ENCODE assay signal across 9 cellular contexts in the genomic region with DNA sequence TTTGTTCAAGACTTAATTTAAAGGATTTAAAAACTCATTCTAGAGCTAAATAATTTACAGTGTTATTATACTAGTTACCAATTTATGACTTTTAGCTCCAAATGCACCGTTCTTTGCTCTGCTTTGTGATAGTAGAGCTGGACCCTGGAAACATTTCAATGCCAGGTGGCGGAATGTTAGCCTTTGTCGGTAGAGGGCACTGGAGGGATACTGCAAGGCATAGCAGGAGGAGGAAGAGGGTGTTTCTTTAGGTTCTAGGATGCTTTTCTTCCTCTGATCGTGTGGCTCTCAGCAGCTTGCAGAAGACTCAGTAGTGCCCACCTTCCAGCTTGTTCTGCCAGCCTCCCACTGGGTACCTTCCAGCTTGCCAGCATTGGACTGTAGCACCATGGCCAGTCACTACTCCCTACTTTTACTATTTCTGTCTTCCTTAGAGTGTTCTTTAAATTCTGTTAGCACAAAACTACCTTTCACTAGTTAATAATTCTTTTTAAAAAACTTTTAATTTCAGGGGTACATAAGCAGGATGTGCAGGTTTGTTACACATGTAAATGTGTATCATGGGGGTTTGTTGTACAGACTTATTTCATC.
DNase-seq lines count a peak whose midpoint lies in the region; TF ChIP-seq lines count a peak whose summit lies in the region.
"Had no signal": no experiment of that assay in that cellular context is flagged by ENCODE, and none has a peak within 500 bp of the region (broad histone marks: within the 10 kb centered on the region; RNA-seq: fewer than 3 reads in every experiment).

No MANE protein-coding gene starts in this region.

- no peak for TF ChIP-seq POLR2A in suprapubic skin (IDR thresholded peaks at IDR 0.05)

- peaks cover 1% of the 10 kb centered on the region for H3K27me3 Mint-ChIP-seq in activated CD4-positive, alpha-beta memory T cell treated with anti-CD3 and anti-CD28 coated beads for 36 hours
- H3K27me3 Mint-ChIP-seq in activated CD4-positive, alpha-beta memory T cell treated with anti-CD3 and anti-CD28 coated beads, Interleukin-2, amount 10 ng/mL, durations not matched to agents 7 days and 5 days: peaks cover 2% of the 10 kb centered on the region
- H3K27me3 Mint-ChIP-seq in endothelial cell (ENCODE audit: unreplicated experiment): no peaks in the 10 kb centered on the region
- H3K27me3 Mint-ChIP-seq: IgD-negative memory B cell had no signal

- H3K27ac Mint-ChIP-seq in activated CD4-positive, alpha-beta memory T cell treated with anti-CD3 and anti-CD28 coated beads for 36 hours: no peak overlapping the region
- no peak overlapping the region for H3K27ac Mint-ChIP-seq in activated CD4-positive, alpha-beta memory T cell treated with anti-CD3 and anti-CD28 coated beads, Interleukin-2, amount 10 ng/mL, durations not matched to agents 7 days and 5 days
- H3K27ac Mint-ChIP-seq in endothelial cell (ENCODE audit: unreplicated experiment): no peak overlapping the region
- H3K27ac Mint-ChIP-seq: IgD-negative memory B cell had no signal

- TF ChIP-seq EP300 in suprapubic skin (IDR thresholded peaks at IDR 0.05): no peak

- H3K4me3 Mint-ChIP-seq in activated CD4-positive, alpha-beta memory T cell treated with anti-CD3 and anti-CD28 coated beads for 36 hours: no peak overlapping the region
- H3K4me3 Mint-ChIP-seq in activated CD4-positive, alpha-beta memory T cell treated with anti-CD3 and anti-CD28 coated beads, Interleukin-2, amount 10 ng/mL, durations not matched to agents 7 days and 5 days: no peak overlapping the region
- H3K4me3 Mint-ChIP-seq in endothelial cell (ENCODE audit: unreplicated experiment): no peak overlapping the region
- H3K4me3 Mint-ChIP-seq: IgD-negative memory B cell had no signal

- H3K4me3 ChIP-seq in suprapubic skin: no peak overlapping the region

- POLR2A ChIA-PET in activated CD4-positive, alpha-beta memory T cell treated with anti-CD3 and anti-CD28 coated beads for 36 hours (lab: Charles Lee): no interaction called here
- POLR2A ChIA-PET in activated CD4-positive, alpha-beta memory T cell treated with anti-CD3 and anti-CD28 coated beads, Interleukin-2, amount 10 ng/mL, durations not matched to agents 7 days and 5 days (lab: Charles Lee): no interaction called here

- no peaks in the 10 kb centered on the region for H3K27me3 ChIP-seq in suprapubic skin

- 24% methylated on average over 4 of the region's 4 CpGs for WGBS in suprapubic skin

- H3K27ac ChIP-seq in suprapubic skin: no peak overlapping the region

- H3K4me1 Mint-ChIP-seq in activated CD4-positive, alpha-beta memory T cell treated with anti-CD3 and anti-CD28 coated beads for 36 hours (ENCODE audit: low read depth): no peaks in the 10 kb centered on the region
- H3K4me1 Mint-ChIP-seq in activated CD4-positive, alpha-beta memory T cell treated with anti-CD3 and anti-CD28 coated beads, Interleukin-2, amount 10 ng/mL, durations not matched to agents 7 days and 5 days: no peaks in the 10 kb centered on the region
- H3K4me1 Mint-ChIP-seq in endothelial cell (ENCODE audit: unreplicated experiment): peaks cover 4% of the 10 kb centered on the region

- H3K36me3 Mint-ChIP-seq in activated CD4-positive, alpha-beta memory T cell treated with anti-CD3 and anti-CD28 coated beads for 36 hours: no peaks in the 10 kb centered on the region
- no peaks in the 10 kb centered on the region for H3K36me3 Mint-ChIP-seq in activated CD4-positive, alpha-beta memory T cell treated with anti-CD3 and anti-CD28 coated beads, Interleukin-2, amount 10 ng/mL, durations not matched to agents 7 days and 5 days (ENCODE audit: low read depth)
- H3K36me3 Mint-ChIP-seq in endothelial cell (ENCODE audit: low read depth, unreplicated experiment): no peaks in the 10 kb centered on the region
- H3K36me3 Mint-ChIP-seq: IgD-negative memory B cell had no signal

- peak; percentile 12 for DNase-seq in activated CD4-positive, alpha-beta memory T cell treated with anti-CD3 and anti-CD28 coated beads for 36 hours
- no peak for DNase-seq in activated CD4-positive, alpha-beta memory T cell treated with anti-CD3 and anti-CD28 coated beads, Interleukin-2, amount 10 ng/mL, durations not matched to agents 7 days and 5 days
- DNase-seq in NCI-H748 treated with DMSO at 0.1 percent for 48 hours (lab: John Stamatoyannopoulos, UW) (peak; percentile 7), endothelial cell (ENCODE audit: low spot score) (peak; percentile 42), superior temporal gyrus (ENCODE audit: extremely low spot score) (peak; percentile 19), suprapubic skin (ENCODE audit: low spot score in 2 of 2) (no peak), NCI-H1105 treated with DMSO at 0.1 percent for 48 hours (lab: John Stamatoyannopoulos, UW) (no peak)
- DNase-seq in effector CD8-positive, alpha-beta T cell (lab: John Stamatoyannopoulos, UW): no peak

- CTCF ChIA-PET in activated CD4-positive, alpha-beta memory T cell treated with anti-CD3 and anti-CD28 coated beads for 36 hours (lab: Charles Lee): interaction anchor here (1.2 kb wide), 1 partner anchor 214 kb away, joined by 3 read pairs; no protein-coding TSS in a partner anchor
- CTCF ChIA-PET in activated CD4-positive, alpha-beta memory T cell treated with anti-CD3 and anti-CD28 coated beads, Interleukin-2, amount 10 ng/mL, durations not matched to agents 7 days and 5 days (lab: Charles Lee): no interaction called here

- H3K4me1 ChIP-seq in suprapubic skin: no peaks in the 10 kb centered on the region

- no peaks in the 10 kb centered on the region for H3K36me3 ChIP-seq in suprapubic skin

- intact Hi-C loops in activated CD4-positive, alpha-beta memory T cell treated with anti-CD3 and anti-CD28 coated beads for 36 hours (cut with micrococcal nuclease): no loop called here

- TF ChIP-seq CTCF in endothelial cell (IDR thresholded peaks at IDR 0.05; ENCODE audit: unreplicated experiment) (peak; percentile 25), suprapubic skin (IDR thresholded peaks at IDR 0.05) (peak in 1 of 2 donors; percentile 22)

- no peaks in the 10 kb centered on the region for H3K9me3 ChIP-seq in suprapubic skin

- peaks cover 16% of the 10 kb centered on the region for H3K9me3 Mint-ChIP-seq in activated CD4-positive, alpha-beta memory T cell treated with anti-CD3 and anti-CD28 coated beads for 36 hours
- H3K9me3 Mint-ChIP-seq in activated CD4-positive, alpha-beta memory T cell treated with anti-CD3 and anti-CD28 coated beads, Interleukin-2, amount 10 ng/mL, durations not matched to agents 7 days and 5 days: peaks cover 4% of the 10 kb centered on the region
- no peaks in the 10 kb centered on the region for H3K9me3 Mint-ChIP-seq in endothelial cell (ENCODE audit: unreplicated experiment)

Comparison
In these comparisons a context has a peak if more than half of its experiments do, and no peak if none do; other contexts are left out.
1. DNase-seq: peak in activated CD4-positive, alpha-beta memory T cell treated with anti-CD3 and anti-CD28 coated beads for 36 hours (single experiment), NCI-H748 treated with DMSO at 0.1 percent for 48 hours (single experiment), endothelial cell (single experiment) and superior temporal gyrus (single experiment); none in activated CD4-positive, alpha-beta memory T cell treated with anti-CD3 and anti-CD28 coated beads, Interleukin-2, amount 10 ng/mL, durations not matched to agents 7 days and 5 days (single experiment), suprapubic skin (0 of 2), NCI-H1105 treated with DMSO at 0.1 percent for 48 hours (single experiment) and effector CD8-positive, alpha-beta T cell (single experiment).